1 cellular context compared by ENCODE assay signal in the genomic region with DNA sequence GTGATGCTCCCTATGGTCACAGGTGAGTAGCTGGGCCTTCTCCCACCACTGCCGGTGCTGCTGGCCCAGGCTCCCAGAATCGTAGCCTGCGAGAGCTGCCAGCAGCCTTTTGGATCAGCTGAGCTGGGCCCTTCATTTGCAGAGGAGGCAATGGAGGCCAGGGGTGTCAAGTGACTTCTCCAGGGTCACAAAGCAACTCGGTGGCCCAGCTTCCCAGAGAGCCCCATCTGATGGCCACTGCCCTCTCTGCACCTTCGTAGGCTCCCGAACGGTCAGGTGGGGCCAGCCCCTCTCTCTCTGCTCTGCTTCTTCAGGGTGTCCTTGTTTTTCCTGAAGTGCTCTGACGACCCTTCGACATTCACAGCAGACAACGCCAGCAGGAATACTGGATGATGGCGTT.
TF ChIP-seq lines count a peak whose summit lies in the region.

No MANE protein-coding gene starts in this region.

TF ChIP-seq in IMR-90, 13 proteins besides CTCF, POLR2A, EP300 and RAD21:
- no peak for TF ChIP-seq NFE2L2 (IDR thresholded peaks at IDR 0.05; ENCODE audit: low read depth, low read length)
- TF ChIP-seq ELK1 (IDR thresholded peaks at IDR 0.05; ENCODE audit: borderline replicate concordance, low read depth, low read length), result no peak
- TF ChIP-seq RFX5 (IDR thresholded peaks at IDR 0.05; ENCODE audit: low read depth, low read length), result no peak
- TF ChIP-seq MAFK (IDR thresholded peaks at IDR 0.05; ENCODE audit: low read depth, low read length), result no peak
- TF ChIP-seq MAZ (IDR thresholded peaks at IDR 0.05; ENCODE audit: borderline replicate concordance, low read depth, low read length), result no peak
- no peak for TF ChIP-seq RCOR1 (IDR thresholded peaks at IDR 0.05; ENCODE audit: insufficient replicate concordance, low read length)
- no peak for TF ChIP-seq CEBPB (IDR thresholded peaks at IDR 0.05; ENCODE audit: low read depth, low read length)
- TF ChIP-seq MXI1 (IDR thresholded peaks at IDR 0.05; ENCODE audit: borderline replicate concordance, low read depth, low read length), result no peak
- no peak for TF ChIP-seq SMC3 (IDR thresholded peaks at IDR 0.05; ENCODE audit: low read depth, low read length)
- no peak for TF ChIP-seq BHLHE40 (IDR thresholded peaks at IDR 0.05; ENCODE audit: low read depth, low read length)
- TF ChIP-seq CHD1 (IDR thresholded peaks at IDR 0.05; ENCODE audit: low read depth, low read length), result no peak
- TF ChIP-seq FOS (IDR thresholded peaks at IDR 0.05; ENCODE audit: low read depth, low read length), result no peak
- TF ChIP-seq, protein P1, sequence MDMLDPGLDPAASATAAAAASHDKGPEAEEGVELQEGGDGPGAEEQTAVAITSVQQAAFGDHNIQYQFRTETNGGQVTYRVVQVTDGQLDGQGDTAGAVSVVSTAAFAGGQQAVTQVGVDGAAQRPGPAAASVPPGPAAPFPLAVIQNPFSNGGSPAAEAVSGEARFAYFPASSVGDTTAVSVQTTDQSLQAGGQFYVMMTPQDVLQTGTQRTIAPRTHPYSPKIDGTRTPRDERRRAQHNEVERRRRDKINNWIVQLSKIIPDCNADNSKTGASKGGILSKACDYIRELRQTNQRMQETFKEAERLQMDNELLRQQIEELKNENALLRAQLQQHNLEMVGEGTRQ (IDR thresholded peaks at IDR 0.05; ENCODE audit: low read depth, low read length), result no peak
TF ChIP-seq in IMR-90: peak in this region for 0.
